1 cellular context compared by ENCODE assay signal in genomic region chr9:131347376-131348020, GRCh38.
TF ChIP-seq lines count a peak whose summit lies in the region.

No MANE protein-coding gene starts in this region.

TF ChIP-seq in K562, 482 proteins besides CTCF, POLR2A, EP300 and RAD21 (continued from another document):
- TF ChIP-seq ZBTB40 (IDR thresholded peaks at IDR 0.05) (no peak), ZBTB40 (CRISPR knock-in tag; IDR thresholded peaks at IDR 0.05) (no peak), EGR1 (conservative IDR thresholded peaks at IDR 0.05) (peak; percentile 74), TAF7 (tag; IDR thresholded peaks at IDR 0.05) (no peak), ZNF134 (CRISPR knock-in tag; conservative IDR thresholded peaks at IDR 0.05) (no peak), MAFG (tag; conservative IDR thresholded peaks at IDR 0.05) (peak; percentile 95), TRIM24 (IDR thresholded peaks at IDR 0.05) (0 out of 4 replicates have a peak, but pooled peaks of 1 of the 2 experiments have one; percentile 8), C11orf30 (IDR thresholded peaks at IDR 0.05; ENCODE audit: low read depth) (peak; percentile 98), NFIC (IDR thresholded peaks at IDR 0.05) (peak; percentile 60), ZBTB43 (CRISPR knock-in tag; IDR thresholded peaks at IDR 0.05) (no peak), HMGN3 (IDR thresholded peaks at IDR 0.05; ENCODE audit: borderline replicate concordance, extremely low read depth, insufficient read length, low read depth, low read length) (no peak), KLF13 (tag; IDR thresholded peaks at IDR 0.05; ENCODE audit: borderline replicate concordance, low read depth) (0 out of 2 replicates have a peak, but pooled peaks have one; percentile 22), ZBTB26 (CRISPR knock-in tag; IDR thresholded peaks at IDR 0.05) (no peak), RFX7 (CRISPR knock-in tag; IDR thresholded peaks at IDR 0.05) (no peak), SAFB (IDR thresholded peaks at IDR 0.05; ENCODE audit: borderline replicate concordance, low read depth, low read length) (no peak), RNF219 (CRISPR knock-in tag; IDR thresholded peaks at IDR 0.05) (no peak), LARP7 (IDR thresholded peaks at IDR 0.05) (no peak), TEAD1 (CRISPR knock-in tag; IDR thresholded peaks at IDR 0.05) (no peak), NUFIP1 (IDR thresholded peaks at IDR 0.05; ENCODE audit: partially characterized antibody) (no peak), HDAC6 (IDR thresholded peaks at IDR 0.05; ENCODE audit: low read depth, low read length) (no peak)
